12 cellular contexts compared by ENCODE assay signal in the genomic region with DNA sequence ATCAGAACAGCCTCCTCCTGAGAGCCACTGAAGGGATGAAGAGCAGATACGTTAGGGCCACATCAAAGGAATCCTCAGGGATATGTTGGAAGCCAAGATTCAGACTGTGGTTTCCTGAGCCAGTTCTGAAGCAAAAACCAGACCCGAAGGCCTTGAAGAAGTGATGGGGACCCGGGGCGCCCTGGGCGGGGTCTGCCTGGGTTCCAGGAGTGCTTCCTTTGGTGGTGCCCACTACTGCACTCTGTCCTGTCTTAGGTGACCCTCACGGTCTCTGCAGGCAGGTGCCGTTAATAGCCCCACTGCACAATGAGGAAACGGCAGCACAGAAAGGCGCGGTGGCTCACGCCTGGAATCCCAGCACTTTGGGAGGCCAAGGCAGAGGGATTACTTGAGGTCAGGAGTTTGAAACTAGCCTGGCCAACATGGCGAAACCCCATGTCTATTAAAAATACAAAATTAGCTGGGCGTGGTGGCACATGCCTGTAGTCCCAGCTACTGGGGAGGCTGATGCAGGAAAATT. TPM values are rescaled to one million over a fixed set of nuclear protein-coding genes. Genes with fewer than 3 reads are reported as not detected.
A peak's percentile ranks its signal among the peaks of the same experiment; 100 is the strongest.
DNase-seq lines count a peak whose midpoint lies in the region; ATAC-seq and TF ChIP-seq lines count a peak whose summit lies in the region.
"Had no signal": no experiment of that assay in that cellular context is flagged by ENCODE, and none has a peak within 500 bp of the region (broad histone marks: within the 10 kb centered on the region; RNA-seq: fewer than 3 reads in every experiment).

No MANE protein-coding gene starts in this region.

- no peaks in the 10 kb centered on the region for H3K9me3 Mint-ChIP-seq in CD4-positive, CD25-positive, alpha-beta regulatory T cell

- H3K27me3 Mint-ChIP-seq in CD4-positive, CD25-positive, alpha-beta regulatory T cell = no peaks in the 10 kb centered on the region

- H3K4me1 ChIP-seq in CD4-positive, CD25-positive, alpha-beta regulatory T cell (ENCODE audit: control insufficient read depth, insufficient read depth, low read length, poor library complexity, severe bottlenecking) = peaks cover 64% of the 10 kb centered on the region
- H3K4me1 ChIP-seq in duodenal mucosa (ENCODE audit: control insufficient read depth in 1 of 2, insufficient read depth in 2 of 2, low read length in 2 of 2) = peaks cover 40 to 43% of the 10 kb centered on the region in 2 donors
- H3K4me1 ChIP-seq in prostate gland (replicated peaks) = peaks cover 7% of the 10 kb centered on the region

- H3K4me3 Mint-ChIP-seq in CD4-positive, CD25-positive, alpha-beta regulatory T cell = peak overlapping the region in 3 of 4 donors; percentile 60 to 82 (median 73)

- peak overlapping the region; percentile 22 to 24 for H3K9ac ChIP-seq in duodenal mucosa (ENCODE audit: low read depth in 1 of 2, low read length in 2 of 2)
- H3K9ac ChIP-seq: parathyroid adenoma had no signal

- no peaks in the 10 kb centered on the region for H3K36me3 ChIP-seq in CD4-positive, CD25-positive, alpha-beta regulatory T cell (ENCODE audit: control insufficient read depth, insufficient read depth, low read length)
- H3K36me3 ChIP-seq in duodenal mucosa (ENCODE audit: control insufficient read depth in 1 of 2, insufficient read depth in 2 of 2, low read length in 2 of 2) = peaks cover 5 to 52% of the 10 kb centered on the region in 2 donors
- H3K36me3 ChIP-seq in prostate gland = peaks cover 0 to 9% of the 10 kb centered on the region in 2 donors

- TF ChIP-seq CTCF in prostate gland (IDR thresholded peaks at IDR 0.05) = no peak

- H3K27ac Mint-ChIP-seq in CD4-positive, CD25-positive, alpha-beta regulatory T cell = peak overlapping the region; percentile 84 to 98 (median 92)

- no peak overlapping the region for H3K4me3 ChIP-seq in CD4-positive, CD25-positive, alpha-beta regulatory T cell (ENCODE audit: low read depth, low read length)
- H3K4me3 ChIP-seq in duodenal mucosa (ENCODE audit: low read depth in 1 of 2, low read length in 2 of 2) (no peak overlapping the region), prostate gland (no peak overlapping the region)

- intact Hi-C loops in prostate gland (cut with DNase I) = no loop called here

- no peak for DNase-seq in CD4-positive, CD25-positive, alpha-beta regulatory T cell
- DNase-seq in MV-4-11 (lab: John Stamatoyannopoulos, UW) = peak; percentile 27
- DNase-seq in prostate gland (ENCODE audit: low spot score) = no peak
- DNase-seq in H4 (ENCODE audit: low spot score) = no peak
- no peak for DNase-seq in stimulated activated naive CD4-positive, alpha-beta T cell (lab: John Stamatoyannopoulos, UW)
- DNase-seq in hepatic stellate cell (ENCODE audit: low spot score) = no peak
- DNase-seq: DMS79 treated with DMSO at 0.1 percent for 48 hours, NCI-H1048 had no signal

- no peak for TF ChIP-seq POLR2A in prostate gland (IDR thresholded peaks at IDR 0.05)

- WGBS in prostate gland = 57% methylated on average over 13 of the region's 13 CpGs

- no peaks in the 10 kb centered on the region for H3K27me3 ChIP-seq in CD4-positive, CD25-positive, alpha-beta regulatory T cell (ENCODE audit: control insufficient read depth, insufficient read depth, low read length)
- H3K27me3 ChIP-seq in duodenal mucosa (ENCODE audit: control insufficient read depth in 1 of 2, insufficient read depth in 2 of 2, low read length in 2 of 2) (no peaks in the 10 kb centered on the region), prostate gland (replicated peaks; ENCODE audit: insufficient read depth) (no peaks in the 10 kb centered on the region)

- H3K36me3 Mint-ChIP-seq in CD4-positive, CD25-positive, alpha-beta regulatory T cell = peaks cover 3% of the 10 kb centered on the region

- peaks cover 0 to 74% (median 26%) of the 10 kb centered on the region in 4 donors for H3K4me1 Mint-ChIP-seq in CD4-positive, CD25-positive, alpha-beta regulatory T cell

- H3K27ac ChIP-seq in CD4-positive, CD25-positive, alpha-beta regulatory T cell (ENCODE audit: insufficient read depth, low read length, poor library complexity, severe bottlenecking) = peak overlapping the region; percentile 81
- H3K27ac ChIP-seq in duodenal mucosa (ENCODE audit: low read depth, low read length) (peak overlapping the region; percentile 14), prostate gland (peak overlapping the region; percentile 57 to 66)
- H3K27ac ChIP-seq: parathyroid adenoma had no signal

- no peak for ATAC-seq in CD4-positive, CD25-positive, alpha-beta regulatory T cell (ENCODE audit: low read depth in 2 of 2)
- ATAC-seq in GM19397 (IDR thresholded peaks at IDR 0.05; ENCODE audit: unreplicated experiment) = no peak

- H3K9me3 ChIP-seq in CD4-positive, CD25-positive, alpha-beta regulatory T cell (ENCODE audit: control insufficient read depth in 2 of 2, low read length in 2 of 2) = no peaks in the 10 kb centered on the region
- H3K9me3 ChIP-seq in duodenal mucosa (ENCODE audit: control insufficient read depth in 1 of 2, low read length in 2 of 2) = no peaks in the 10 kb centered on the region
- H3K9me3 ChIP-seq in prostate gland = no peaks in the 10 kb centered on the region

RNA-seq across cellular contexts. Expression of gene SH3BP1, which starts 12.9 kb away (rescaled TPM):
- 126 TPM for total RNA-seq in CD4-positive, CD25-positive, alpha-beta regulatory T cell
- 10 to 100 TPM; 10.1 to 17.8 (median 16.2) TPM for polyA plus RNA-seq in CD4-positive, CD25-positive, alpha-beta regulatory T cell
- total RNA-seq in prostate gland = 10 to 100 TPM; 10.9 to 12.0 TPM
- total RNA-seq in H4 (2014; rRNA removed; shearing (Covaris generic)) = 6.9 and 14.7 TPM in 2 replicates

RNA-seq across cellular contexts. Expression of gene GGA1, which starts 18.0 kb away (rescaled TPM):
- total RNA-seq in CD4-positive, CD25-positive, alpha-beta regulatory T cell = 69.7 TPM
- polyA plus RNA-seq in CD4-positive, CD25-positive, alpha-beta regulatory T cell = 10 to 100 TPM; 14.0 to 19.8 (median 16.8) TPM
- 100 to 1,000 TPM in 1 of 2 donors, 10 to 100 TPM in 1; 43.9 to 146 TPM for total RNA-seq in prostate gland
- total RNA-seq in H4 (2014; rRNA removed; shearing (Covaris generic)) = 8.2 and 31.3 TPM in 2 replicates

RNA-seq across cellular contexts. Expression of gene PDXP, which starts 31.9 kb away (rescaled TPM):
- total RNA-seq in CD4-positive, CD25-positive, alpha-beta regulatory T cell = 2.0 TPM
- polyA plus RNA-seq in CD4-positive, CD25-positive, alpha-beta regulatory T cell = 1 to 10 TPM; 1.1 to 5.8 (median 3.4) TPM
- total RNA-seq in prostate gland = 10 to 100 TPM; 12.9 to 87.8 TPM
- 9.0 and 9.3 TPM in 2 replicates for total RNA-seq in H4 (2014; rRNA removed; shearing (Covaris generic))

RNA-seq across cellular contexts. Expression of gene LGALS2, which starts 46.7 kb away (rescaled TPM):
- not detected for total RNA-seq in CD4-positive, CD25-positive, alpha-beta regulatory T cell
- under 1 TPM in 2 of 4 donors, not detected in 2; 0.41 to 0.49 TPM for polyA plus RNA-seq in CD4-positive, CD25-positive, alpha-beta regulatory T cell
- total RNA-seq in prostate gland = not detected
- total RNA-seq in H4 (2014; rRNA removed; shearing (Covaris generic)) = not detected in 2 replicates
- total RNA-seq: chondrocyte had no signal

RNA-seq across cellular contexts. Expression of gene LGALS1, which starts 48.8 kb away (rescaled TPM):
- 209 TPM for total RNA-seq in CD4-positive, CD25-positive, alpha-beta regulatory T cell
- 100 to 1,000 TPM; 321 to 829 (median 545) TPM for polyA plus RNA-seq in CD4-positive, CD25-positive, alpha-beta regulatory T cell
- 1,000 to 10,000 TPM in 1 of 2 donors, 100 to 1,000 TPM in 1; 365 to 1,063 TPM for total RNA-seq in prostate gland
- total RNA-seq in H4 (2014; rRNA removed; shearing (Covaris generic)) = 1,239 and 1,549 TPM in 2 replicates

Comparison
In these comparisons a context has a peak if more than half of its experiments do, and no peak if none do; other contexts are left out.
1. H3K27ac ChIP-seq: peak in every context shown above with its lines; median percentile 81 in CD4-positive, CD25-positive, alpha-beta regulatory T cell; 62 in prostate gland; 14 in duodenal mucosa.